In the genomic region with DNA sequence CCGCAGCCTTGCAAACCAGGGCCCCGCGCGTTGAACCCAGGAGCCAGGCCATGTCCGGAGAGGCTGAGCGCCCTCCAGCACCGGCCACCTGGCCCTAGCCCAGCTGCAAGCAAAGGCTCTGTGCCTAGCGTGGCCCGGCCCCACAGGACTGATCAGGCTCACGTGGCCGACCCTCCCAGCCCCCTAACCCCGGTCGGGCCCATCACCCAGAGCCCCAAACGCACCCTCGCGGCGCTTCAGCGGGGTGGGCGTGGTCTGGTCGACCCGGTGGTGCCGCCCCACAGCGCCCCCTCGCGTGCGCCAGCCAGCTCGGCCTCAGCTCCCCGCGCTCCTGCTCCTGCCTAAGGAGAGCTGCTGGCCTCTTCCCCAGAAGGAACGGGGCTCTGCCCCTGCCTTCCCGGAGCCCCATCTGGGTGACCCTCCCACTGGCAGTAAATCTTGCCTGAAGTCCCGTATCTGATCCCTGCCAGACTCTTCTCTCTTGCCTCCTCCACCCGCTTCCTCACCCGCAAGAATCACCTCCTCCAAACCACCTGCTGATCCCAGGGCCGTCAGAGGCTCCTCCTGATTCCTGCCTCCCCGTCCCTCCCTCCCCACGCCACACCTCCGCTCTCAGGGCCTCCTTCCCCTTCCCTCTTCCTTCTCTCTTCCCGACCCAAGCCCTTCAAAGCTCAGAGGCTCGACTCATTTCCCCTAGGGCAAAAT, we compare ENCODE assay signal across 8 cellular contexts.
A peak's percentile ranks its signal among the peaks of the same experiment; 100 is the strongest.
DNase-seq lines count a peak whose midpoint lies in the region; ATAC-seq, FAIRE-seq and TF ChIP-seq lines count a peak whose summit lies in the region.

No MANE protein-coding gene starts in this region.

- DNase-seq in NCI-H2029 (lab: John Stamatoyannopoulos, UW), result peak; percentile 44
- no peak for DNase-seq in NCI-H2029 treated with DMSO at 0.1 percent for 48 hours (lab: John Stamatoyannopoulos, UW)
- DNase-seq in RWPE1 (ENCODE audit: low spot score), result peak; percentile 53
- peak; percentile 30 to 56 for DNase-seq in cardiac fibroblast (ENCODE audit: low read depth in 2 of 2)
- DNase-seq in kidney tubule cell (ENCODE audit: low spot score), result peak; percentile 70
- DNase-seq in stimulated activated CD4-positive, alpha-beta T cell treated with anti-CD3 and anti-CD28 coated beads, Interleukin-2, amount 100 ng/mL, for 24 hours, result peak; percentile 40 to 78
- DNase-seq in RCC 7860 (ENCODE audit: low spot score), result no peak

- no peak overlapping the region for H3K27ac ChIP-seq in RWPE1

- peak; percentile 32 for TF ChIP-seq CTCF in RWPE1 (conservative IDR thresholded peaks at IDR 0.05; ENCODE audit: low read depth)
- peak; percentile 35 for TF ChIP-seq CTCF in cardiac fibroblast (IDR thresholded peaks at IDR 0.05; ENCODE audit: low read depth, low read length)

- CTCF ChIA-PET in RWPE1 (lab: Yijun Ruan, JAX), result interaction anchor here (0.6 to 1.5 kb wide), 7 partner anchors 17 to 1101 kb away, joined by 3 to 8 read pairs (median 3); no protein-coding TSS in a partner anchor

- peak overlapping the region in 1 of 2 donors; percentile 3 for H3K4me3 ChIP-seq in cardiac fibroblast (replicated peaks in 1 of 2; ENCODE audit: low read depth in 2 of 2, low read length in 2 of 2)

- POLR2A ChIA-PET in RWPE1 (lab: Yijun Ruan, JAX; ENCODE audit: low non-redundant PET), result no interaction called here

- peak; percentile 88 for ATAC-seq in HG02885 (IDR thresholded peaks at IDR 0.05; ENCODE audit: poor library complexity, unreplicated experiment)

- FAIRE-seq in RCC 7860 (lab: Jason Lieb, UNC), result no peak

Comparison
In these comparisons a context has a peak if more than half of its experiments do, and no peak if none do; other contexts are left out.
1. DNase-seq: peak in NCI-H2029 (single experiment), RWPE1 (single experiment), cardiac fibroblast (2 of 2), kidney tubule cell (single experiment) and stimulated activated CD4-positive, alpha-beta T cell treated with anti-CD3 and anti-CD28 coated beads, Interleukin-2, amount 100 ng/mL, for 24 hours (2 of 2); none in NCI-H2029 treated with DMSO at 0.1 percent for 48 hours (single experiment) and RCC 7860 (single experiment).